ENCODE assay signal across 14 cellular contexts in the genomic region with DNA sequence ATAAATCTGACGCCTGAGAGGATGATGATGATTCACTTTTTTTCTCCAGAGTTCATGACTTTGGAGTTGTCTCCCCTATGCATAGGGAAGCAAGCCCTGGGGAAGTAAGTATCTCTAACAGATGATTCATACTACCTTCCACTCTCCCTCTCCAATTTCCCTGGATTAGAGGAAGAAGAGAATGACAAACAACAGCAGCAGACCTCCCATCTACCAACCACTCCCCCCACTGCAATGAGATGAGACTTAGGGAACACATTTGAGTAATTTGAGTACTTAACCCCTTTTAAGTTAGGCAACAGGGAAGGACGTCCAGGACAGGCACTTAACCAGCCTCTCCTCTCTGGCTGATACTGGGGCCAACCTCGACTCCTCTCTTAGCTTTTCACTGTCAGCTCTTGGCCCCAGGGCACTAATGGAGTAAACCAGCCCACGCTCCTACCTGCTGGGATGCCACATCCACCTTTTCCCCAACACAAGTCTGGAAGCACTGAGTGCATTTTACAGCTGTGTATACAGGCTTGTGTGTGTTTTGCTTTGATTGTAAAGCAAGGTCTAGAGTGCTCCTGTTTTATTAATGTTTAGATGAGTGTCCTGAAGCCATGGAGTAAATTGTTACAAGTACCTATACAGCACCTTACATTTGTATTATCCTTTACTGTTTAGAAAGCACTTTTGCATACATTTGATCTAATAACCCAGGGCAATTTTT.
DNase-seq lines count a peak whose midpoint lies in the region; ATAC-seq, FAIRE-seq and TF ChIP-seq lines count a peak whose summit lies in the region.
"Had no signal": no experiment of that assay in that cellular context is flagged by ENCODE, and none has a peak within 500 bp of the region (broad histone marks: within the 10 kb centered on the region; RNA-seq: fewer than 3 reads in every experiment).

No MANE protein-coding gene starts in this region.

- H3K4me1 Mint-ChIP-seq in Caco-2 (ENCODE audit: low read depth, unreplicated experiment) (peaks cover 21% of the 10 kb centered on the region), mesothelial cell of epicardium (peaks cover 33% of the 10 kb centered on the region)

- H3K9ac ChIP-seq in K562 (ENCODE audit: insufficient read depth in 1 of 2, low read depth in 2 of 2, low read length in 2 of 2): no peak overlapping the region

- no peak for TF ChIP-seq RAD21 in K562 (CRISPR knock-in tag; conservative IDR thresholded peaks at IDR 0.05 in 1 of 2, IDR thresholded peaks at IDR 0.05 in 1 of 2)

- CTCF ChIA-PET in Caco-2 (lab: Charles Lee): interaction anchor here (0.6 kb wide), 2 partner anchors 130 to 183 kb away, joined by 3 read pairs; no protein-coding TSS in a partner anchor
- CTCF ChIA-PET in K562 (lab: Yijun Ruan, JAX; ENCODE audit: low intra/inter-chr PET ratio): no interaction called here

- no peaks in the 10 kb centered on the region for H3K79me2 ChIP-seq in K562 (ENCODE audit: control insufficient read depth, insufficient read depth, low read length)

- H3K4me1 ChIP-seq in Caco-2: no peaks in the 10 kb centered on the region; the same call in 1 of the 2 replicates
- H3K4me1 ChIP-seq in K562 (replicated peaks in 1 of 2; ENCODE audit: control insufficient read depth in 2 of 2, insufficient read depth in 2 of 2, low read length in 2 of 2): no peaks in the 10 kb centered on the region
- H3K4me1 ChIP-seq in mucosa of descending colon (ENCODE audit: low read depth): no peaks in the 10 kb centered on the region
- H3K4me1 ChIP-seq in aorta (ENCODE audit: control insufficient read depth in 1 of 2, insufficient read depth in 2 of 2, low read length in 2 of 2): peaks cover 3% of the 10 kb centered on the region in 2 donors
- H3K4me1 ChIP-seq: testis had no signal

- no TSS peak for BruUV-seq in Caco-2 (replicated peaks; lab: Mats Ljungman, UMichigan)
- BruUV-seq in K562 (replicated peaks; lab: Mats Ljungman, UMichigan): no TSS peak

- no peak overlapping the region for H2AFZ ChIP-seq in K562 (ENCODE audit: low read depth, low read length)

- TF ChIP-seq EP300 in K562 (IDR thresholded peaks at IDR 0.05; ENCODE audit: low read length): no peak

- H3K36me3 Mint-ChIP-seq in Caco-2 (ENCODE audit: insufficient read depth, unreplicated experiment) (no peaks in the 10 kb centered on the region), mesothelial cell of epicardium (peaks cover 2% of the 10 kb centered on the region)

- peaks cover 7% of the 10 kb centered on the region for H3K9me3 Mint-ChIP-seq in Caco-2 (ENCODE audit: unreplicated experiment)
- peaks cover 11% of the 10 kb centered on the region for H3K9me3 Mint-ChIP-seq in mesothelial cell of epicardium
- H3K9me3 Mint-ChIP-seq: activated T-cell treated with anti-CD3 and anti-CD28 coated beads, Interleukin-2, amount 50 U/mL, for 24 hours had no signal

- in situ Hi-C loops in K562 (cut with MboI): no loop called here

- H3K9me1 ChIP-seq in K562 (ENCODE audit: control insufficient read depth, insufficient read depth, low read length): no peaks in the 10 kb centered on the region

- intact Hi-C loops in Caco-2 (cut with micrococcal nuclease; ENCODE audit: unreplicated experiment) (no loop called here), K562 (cut with micrococcal nuclease) (no loop called here), mucosa of descending colon (cut with DNase I, micrococcal nuclease) (no loop called here), aorta (cut with DNase I) (no loop called here)

- ATAC-seq in K562 (no peak), mucosa of descending colon (peak; percentile 49), aorta (ENCODE audit: low FRiP score) (no peak)
- ATAC-seq: lower lobe of right lung had no signal

- H3K4me2 ChIP-seq in K562 (ENCODE audit: insufficient read depth, low read length): no peak overlapping the region

- H3K9me3 ChIP-seq in Caco-2: 0 out of 2 replicates have a peak, but pooled peaks cover 4% of the 10 kb centered on the region
- peaks cover 6% of the 10 kb centered on the region; the same call in 1 of the 2 replicates for H3K9me3 ChIP-seq in MG63
- H3K9me3 ChIP-seq in K562 (replicated peaks; ENCODE audit: control insufficient read depth, insufficient read depth, low read depth, low read length): no peaks in the 10 kb centered on the region
- peaks cover 4% of the 10 kb centered on the region for H3K9me3 ChIP-seq in mucosa of descending colon
- no peaks in the 10 kb centered on the region for H3K9me3 ChIP-seq in aorta (ENCODE audit: control insufficient read depth, low read length)
- H3K9me3 ChIP-seq: lower lobe of right lung, testis had no signal

- no peak for FAIRE-seq in K562 (lab: Jason Lieb, UNC)
- FAIRE-seq: G401.6 had no signal

- H3K36me3 ChIP-seq in Caco-2 (ENCODE audit: control insufficient read depth, insufficient read depth, low read length) (no peaks in the 10 kb centered on the region), MG63 (no peaks in the 10 kb centered on the region), K562 (ENCODE audit: control insufficient read depth, insufficient read depth, low read length) (no peaks in the 10 kb centered on the region), mucosa of descending colon (ENCODE audit: low read depth) (no peaks in the 10 kb centered on the region), aorta (ENCODE audit: control insufficient read depth in 1 of 2, insufficient read depth in 2 of 2, low read length in 1 of 2) (no peaks in the 10 kb centered on the region)
- H3K36me3 ChIP-seq: lower lobe of right lung had no signal

- WGBS in K562 (ENCODE audit: insufficient coverage, low coverage, missing lambda C conversion rate): 11% methylated on average over 4 of the region's 4 CpGs
- 53 to 55% methylated on average over 4 of the region's 4 CpGs for WGBS in aorta, 2 donors

- H3K27ac ChIP-seq in K562 (ENCODE audit: extremely low read depth, low read depth, low read length): no peak overlapping the region
- no peak overlapping the region for H3K27ac ChIP-seq in aorta (ENCODE audit: low read depth in 1 of 2, low read length in 2 of 2)
- H3K27ac ChIP-seq: lower lobe of right lung, testis had no signal

- TF ChIP-seq CTCF in Caco-2 (IDR thresholded peaks at IDR 0.05; ENCODE audit: insufficient read depth in 1 of 2, low read depth in 1 of 2, low read length in 1 of 2, severe bottlenecking in 1 of 2, unreplicated experiment in 1 of 2) (no peak), K562 (IDR thresholded peaks at IDR 0.05 in 2 of 3, conservative IDR thresholded peaks at IDR 0.05 in 1 of 3; ENCODE audit: insufficient read depth in 2 of 3, low read depth in 1 of 3, low read length in 3 of 3) (no peak), mucosa of descending colon (IDR thresholded peaks at IDR 0.05) (no peak), mesothelial cell of epicardium (IDR thresholded peaks at IDR 0.05; ENCODE audit: unreplicated experiment) (no peak)

- POLR2A ChIA-PET in Caco-2 (lab: Charles Lee) (interaction anchor here (0.6 kb wide), 1 partner anchor 223 kb away, joined by 3 read pairs; no protein-coding TSS in a partner anchor), K562 (lab: Yijun Ruan, JAX) (no interaction called here)

- H3K27me3 Mint-ChIP-seq in Caco-2 (ENCODE audit: insufficient read depth, unreplicated experiment): no peaks in the 10 kb centered on the region
- H3K27me3 Mint-ChIP-seq in mesothelial cell of epicardium (ENCODE audit: low read depth): no peaks in the 10 kb centered on the region

- H3K27me3 ChIP-seq in Caco-2 (replicated peaks; ENCODE audit: control insufficient read depth, insufficient read depth, low read length) (no peaks in the 10 kb centered on the region), MG63 (no peaks in the 10 kb centered on the region), K562 (ENCODE audit: control insufficient read depth in 2 of 2, insufficient read depth in 2 of 2, low read length in 2 of 2) (peaks cover 5 to 10% of the 10 kb centered on the region in 2 experiments; a peak in 3 of 5 replicates), aorta (ENCODE audit: control insufficient read depth in 1 of 2, insufficient read depth in 2 of 2, low read length in 1 of 2) (no peaks in the 10 kb centered on the region)
- H3K27me3 ChIP-seq: testis had no signal

- H3K4me3 Mint-ChIP-seq in Caco-2 (ENCODE audit: unreplicated experiment): no peak overlapping the region
- H3K4me3 Mint-ChIP-seq in mesothelial cell of epicardium: no peak overlapping the region
- H3K4me3 Mint-ChIP-seq: activated T-cell treated with anti-CD3 and anti-CD28 coated beads, Interleukin-2, amount 50 U/mL, for 24 hours had no signal

- TF ChIP-seq POLR2A in K562 (conservative IDR thresholded peaks at IDR 0.05): no peak

- peak overlapping the region; percentile 51 for H3K27ac Mint-ChIP-seq in Caco-2 (ENCODE audit: unreplicated experiment)
- H3K27ac Mint-ChIP-seq in mesothelial cell of epicardium: no peak overlapping the region
- H3K27ac Mint-ChIP-seq: activated T-cell treated with anti-CD3 and anti-CD28 coated beads, Interleukin-2, amount 50 U/mL, for 24 hours had no signal

- H3K4me3 ChIP-seq in Caco-2 (ENCODE audit: low read depth, low read length): no peak overlapping the region
- no peak overlapping the region for H3K4me3 ChIP-seq in MG63
- H3K4me3 ChIP-seq in K562: no peak overlapping the region
- H3K4me3 ChIP-seq in mucosa of descending colon: no peak overlapping the region
- H3K4me3 ChIP-seq in aorta (ENCODE audit: low read length in 2 of 2): no peak overlapping the region
- H3K4me3 ChIP-seq: lower lobe of right lung, testis had no signal

- H4K20me1 ChIP-seq in K562 (replicated peaks; ENCODE audit: control insufficient read depth, insufficient read depth, low read length): no peaks in the 10 kb centered on the region

- DNase-seq in Caco-2 (no peak), MG63 (peak; percentile 54), K562 (ENCODE audit: extremely low read depth in 1 of 4, low spot score in 3 of 4) (no peak), mucosa of descending colon (peak in 1 of 3 donors; percentile 12), mesothelial cell of epicardium (ENCODE audit: low spot score in 2 of 2, unreplicated experiment in 2 of 2) (no peak), aorta (no peak), GF-D8 (lab: John Stamatoyannopoulos, UW) (no peak)
- DNase-seq in stimulated activated naive CD4-positive, alpha-beta T cell (lab: John Stamatoyannopoulos, UW): no peak
- DNase-seq: activated T-cell treated with anti-CD3 and anti-CD28 coated beads, Interleukin-2, amount 50 U/mL, for 24 hours; effector CD8-positive, alpha-beta T cell; lower lobe of right lung; NCI-H1694; testis had no signal

TF ChIP-seq in K562, 482 proteins besides CTCF, POLR2A, EP300 and RAD21:
- no peak for TF ChIP-seq SNIP1 (IDR thresholded peaks at IDR 0.05; ENCODE audit: low read depth)
- TF ChIP-seq POLR3A (IDR thresholded peaks at IDR 0.05; ENCODE audit: borderline replicate concordance, extremely low read depth, insufficient read depth, insufficient read length): no peak
- peak; percentile 40; the same call in 1 of the 2 replicates for TF ChIP-seq FOSL1 (tag; conservative IDR thresholded peaks at IDR 0.05)
TF ChIP-seq in K562: peak in this region for 1.
